In genomic region chr20:12925863-12926547, GRCh38 we compare ENCODE assay signal across 1 cellular context.
TF ChIP-seq lines count a peak whose summit lies in the region.

No MANE protein-coding gene starts in this region.

TF ChIP-seq in HepG2, 621 proteins besides CTCF, POLR2A, EP300 and RAD21 (continued from another document and continues in another):
- TF ChIP-seq ZNF609 (CRISPR knock-in tag; IDR thresholded peaks at IDR 0.05; ENCODE audit: borderline replicate concordance): no peak; the same call in 1 of the 2 replicates
- no peak for TF ChIP-seq ZNF577 (CRISPR knock-in tag; IDR thresholded peaks at IDR 0.05; ENCODE audit: borderline replicate concordance, low read depth)
- no peak for TF ChIP-seq SNAPC5 (CRISPR knock-in tag; IDR thresholded peaks at IDR 0.05; ENCODE audit: borderline replicate concordance)
- no peak for TF ChIP-seq ZBTB42 (CRISPR knock-in tag; IDR thresholded peaks at IDR 0.05)
- no peak for TF ChIP-seq POLR2G (IDR thresholded peaks at IDR 0.05; ENCODE audit: low read depth, low read length)
- TF ChIP-seq GMEB2 (CRISPR knock-in tag; IDR thresholded peaks at IDR 0.05; ENCODE audit: low read depth): no peak
- no peak for TF ChIP-seq ZNF580 (CRISPR knock-in tag; IDR thresholded peaks at IDR 0.05; ENCODE audit: borderline replicate concordance, low read depth)
- no peak for TF ChIP-seq ZNF800 (CRISPR knock-in tag; IDR thresholded peaks at IDR 0.05)
- TF ChIP-seq SRSF4 (IDR thresholded peaks at IDR 0.05; ENCODE audit: low read depth, low read length, poor library complexity, severe bottlenecking): no peak
- TF ChIP-seq TRIM24 (CRISPR knock-in tag; IDR thresholded peaks at IDR 0.05): no peak
- no peak for TF ChIP-seq FOXK2 (IDR thresholded peaks at IDR 0.05)
- TF ChIP-seq MIXL1 (CRISPR knock-in tag; IDR thresholded peaks at IDR 0.05): no peak
- TF ChIP-seq ZNF10 (CRISPR knock-in tag; IDR thresholded peaks at IDR 0.05; ENCODE audit: borderline replicate concordance, low read depth): peak; percentile 38; the same call in 1 of the 2 replicates
- TF ChIP-seq ATF7-NPFF (CRISPR knock-in tag; IDR thresholded peaks at IDR 0.05; ENCODE audit: low read depth): no peak
- no peak for TF ChIP-seq GLI4 (CRISPR knock-in tag; IDR thresholded peaks at IDR 0.05; ENCODE audit: borderline replicate concordance)
- TF ChIP-seq ZNF275 (CRISPR knock-in tag; IDR thresholded peaks at IDR 0.05; ENCODE audit: borderline replicate concordance): 0 out of 2 replicates have a peak, but pooled peaks have one; percentile 11
- peak; percentile 73; the same call in 1 of the 2 replicates for TF ChIP-seq ZNF567 (CRISPR knock-in tag; IDR thresholded peaks at IDR 0.05; ENCODE audit: borderline replicate concordance)
- no peak for TF ChIP-seq CSRNP2 (CRISPR knock-in tag; conservative IDR thresholded peaks at IDR 0.05; ENCODE audit: low read depth)
- 0 out of 2 replicates have a peak, but pooled peaks have one; percentile 26 for TF ChIP-seq ZNF740 (CRISPR knock-in tag; IDR thresholded peaks at IDR 0.05)
- TF ChIP-seq CSRNP1 (CRISPR knock-in tag; IDR thresholded peaks at IDR 0.05): no peak
- no peak for TF ChIP-seq GATAD2A (CRISPR knock-in tag; IDR thresholded peaks at IDR 0.05)
- 0 out of 2 replicates have a peak, but pooled peaks have one; percentile 22 for TF ChIP-seq ZNF574 (CRISPR knock-in tag; IDR thresholded peaks at IDR 0.05)
- TF ChIP-seq ZNF3 (CRISPR knock-in tag; IDR thresholded peaks at IDR 0.05): no peak
- TF ChIP-seq ZNF7 (CRISPR knock-in tag; IDR thresholded peaks at IDR 0.05): no peak
- no peak for TF ChIP-seq WIZ (CRISPR knock-in tag; IDR thresholded peaks at IDR 0.05)
- no peak for TF ChIP-seq ZSCAN9 (CRISPR knock-in tag; IDR thresholded peaks at IDR 0.05; ENCODE audit: borderline replicate concordance)
- TF ChIP-seq ZNF883 (CRISPR knock-in tag; IDR thresholded peaks at IDR 0.05; ENCODE audit: not compliant biosample characterization): peak; percentile 17
- TF ChIP-seq ZNF274 (CRISPR knock-in tag; IDR thresholded peaks at IDR 0.05): no peak
- TF ChIP-seq AGO2 (optimal IDR thresholded peaks at IDR 0.05; ENCODE audit: low read depth, low read length): no peak
- TF ChIP-seq GFI1 (CRISPR knock-in tag; IDR thresholded peaks at IDR 0.05; ENCODE audit: borderline replicate concordance): no peak
- no peak for TF ChIP-seq PHB2 (IDR thresholded peaks at IDR 0.05; ENCODE audit: partially characterized antibody)
- no peak for TF ChIP-seq HNF4G (IDR thresholded peaks at IDR 0.05; ENCODE audit: borderline replicate concordance, low read depth, low read length)
- no peak for TF ChIP-seq HNF4G (CRISPR knock-in tag; IDR thresholded peaks at IDR 0.05; ENCODE audit: borderline replicate concordance, low read depth)
- no peak for TF ChIP-seq ZNF563 (CRISPR knock-in tag; IDR thresholded peaks at IDR 0.05)
- no peak for TF ChIP-seq CAMTA2 (CRISPR knock-in tag; IDR thresholded peaks at IDR 0.05; ENCODE audit: borderline replicate concordance)
- TF ChIP-seq PRDM4 (CRISPR knock-in tag; IDR thresholded peaks at IDR 0.05; ENCODE audit: borderline replicate concordance): no peak
